ENCODE assay signal across 30 cellular contexts in the genomic region with DNA sequence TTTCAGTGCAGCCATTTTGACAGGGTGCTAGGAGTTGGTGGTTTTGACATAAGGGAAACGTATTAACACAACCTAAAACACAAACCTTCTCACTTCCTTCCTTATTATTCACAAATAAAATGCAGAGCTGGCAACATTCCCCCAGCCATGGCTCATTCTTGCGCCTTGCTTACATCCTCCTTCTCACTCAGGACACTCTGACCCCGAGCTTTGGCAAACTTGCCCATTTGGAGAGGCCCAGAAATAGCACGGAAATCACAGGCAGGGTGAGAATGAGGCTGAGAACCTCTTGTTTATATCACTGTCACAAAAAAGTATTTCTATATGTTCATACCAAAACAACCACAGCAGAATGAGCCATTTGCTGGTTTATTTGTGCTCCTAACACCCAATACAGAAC.
"Had no signal": no experiment of that assay in that cellular context is flagged by ENCODE, and none has a peak within 500 bp of the region (broad histone marks: within the 10 kb centered on the region; RNA-seq: fewer than 3 reads in every experiment).

No MANE protein-coding gene starts in this region.

- H3K4me1 ChIP-seq: pancreas, psoas muscle, vagina had no signal

- DNase-seq: activated CD4-positive, alpha-beta T cell treated with anti-CD3 and anti-CD28 coated beads for 48 hours; activated CD4-positive, alpha-beta T cell treated with anti-CD3 and anti-CD28 coated beads, Interleukin-2, amount 50 U/mL, for 48 hours; activated CD8-positive, alpha-beta memory T cell treated with anti-CD3 and anti-CD28 coated beads for 24 hours; activated effector memory CD4-positive, alpha-beta T cell treated with anti-CD3 and anti-CD28 coated beads, Interleukin-2, amount 50 U/mL, for 16 hours; activated naive CD4-positive, alpha-beta T cell treated with anti-CD3 and anti-CD28 coated beads for 36 hours; activated naive CD8-positive, alpha-beta T cell treated with anti-CD3 and anti-CD28 coated beads for 36 hours; activated T-cell treated with anti-CD3 and anti-CD28 coated beads, Interleukin-2, amount 50 U/mL, for 1 hour; brain microvascular endothelial cell; caudate nucleus; cortex of kidney; effector memory CD8-positive, alpha-beta T cell; erythroblast; head of caudate nucleus; mucosa of descending colon; pancreas; psoas muscle; stimulated activated CD4-positive, alpha-beta T cell treated with anti-CD3 and anti-CD28 coated beads, Interleukin-2, amount 100 ng/mL, for 48 hours; stimulated activated naive CD4-positive, alpha-beta T cell treated with Interleukin-2 at 50 U/mL for 16 hours; SW 1271; T-helper 9 cell; WERI-Rb-1 had no signal

- H3K36me3 Mint-ChIP-seq: activated naive CD8-positive, alpha-beta T cell treated with anti-CD3 and anti-CD28 coated beads for 36 hours; type B pancreatic cell had no signal

- H3K27me3 ChIP-seq: ascending aorta, brain microvascular endothelial cell, pancreas, vagina had no signal

- ATAC-seq: activated CD4-positive, CD25-positive, alpha-beta regulatory T cell treated with anti-CD3 and anti-CD28 coated beads, Interleukin-2, amount 50 U/mL, for 24 hours; effector memory CD8-positive, alpha-beta T cell; left lobe of liver; mucosa of descending colon; pancreas; psoas muscle had no signal

- H3K4me3 ChIP-seq: ascending aorta, mucosa of descending colon, pancreas, psoas muscle, vagina had no signal

- H3K27ac ChIP-seq: ascending aorta, brain microvascular endothelial cell, pancreas, psoas muscle, vagina, WERI-Rb-1 had no signal

- FAIRE-seq: pancreas, TTC549 had no signal

- H3K9me3 Mint-ChIP-seq: activated naive CD4-positive, alpha-beta T cell treated with anti-CD3 and anti-CD28 coated beads for 36 hours; activated naive CD8-positive, alpha-beta T cell treated with anti-CD3 and anti-CD28 coated beads for 36 hours; activated T-helper 1 cell treated with anti-CD3 and anti-CD28 coated beads, Interleukin-12 subunit alpha, Interleukin-12 subunit beta, Interleukin-2, Interleukin-4 antibody, amounts not matched to agents 30 ng/mL and 10 ng/mL and 1 ng/mL, durations not matched to agents 14 hours and 24 hours and 36 hours; effector memory CD8-positive, alpha-beta T cell; nephron; T-helper 1 cell treated with Interleukin-12 subunit alpha and Interleukin-12 subunit beta and Interleukin-4 antibody, amounts not matched to agents 30 μg/mL and 1 μg/mL, for 36 hours; type B pancreatic cell had no signal

- H3K27ac Mint-ChIP-seq: activated naive CD4-positive, alpha-beta T cell treated with anti-CD3 and anti-CD28 coated beads for 36 hours; activated naive CD8-positive, alpha-beta T cell treated with anti-CD3 and anti-CD28 coated beads for 36 hours; activated T-helper 1 cell treated with anti-CD3 and anti-CD28 coated beads, Interleukin-12 subunit alpha, Interleukin-12 subunit beta, Interleukin-2, Interleukin-4 antibody, amounts not matched to agents 30 ng/mL and 10 ng/mL and 1 ng/mL, durations not matched to agents 14 hours and 24 hours and 36 hours; effector memory CD8-positive, alpha-beta T cell; T-helper 1 cell treated with Interleukin-12 subunit alpha and Interleukin-12 subunit beta and Interleukin-4 antibody, amounts not matched to agents 30 μg/mL and 1 μg/mL, for 36 hours; type B pancreatic cell had no signal

- H3K4me3 Mint-ChIP-seq: activated naive CD4-positive, alpha-beta T cell treated with anti-CD3 and anti-CD28 coated beads for 36 hours; activated naive CD8-positive, alpha-beta T cell treated with anti-CD3 and anti-CD28 coated beads for 36 hours; activated T-helper 1 cell treated with anti-CD3 and anti-CD28 coated beads, Interleukin-12 subunit alpha, Interleukin-12 subunit beta, Interleukin-2, Interleukin-4 antibody, amounts not matched to agents 30 ng/mL and 10 ng/mL and 1 ng/mL, durations not matched to agents 14 hours and 24 hours and 36 hours; effector memory CD8-positive, alpha-beta T cell; nephron; T-helper 1 cell treated with Interleukin-12 subunit alpha and Interleukin-12 subunit beta and Interleukin-4 antibody, amounts not matched to agents 30 μg/mL and 1 μg/mL, for 36 hours; type B pancreatic cell had no signal

- H3K4me1 Mint-ChIP-seq: activated naive CD8-positive, alpha-beta T cell treated with anti-CD3 and anti-CD28 coated beads for 36 hours had no signal

- H3K9me3 ChIP-seq: ascending aorta, mucosa of descending colon, pancreas, psoas muscle, vagina had no signal

- H3K36me3 ChIP-seq: ascending aorta, brain microvascular endothelial cell, pancreas, vagina, WERI-Rb-1 had no signal
